ENCODE assay signal across 8 cellular contexts in the genomic region with DNA sequence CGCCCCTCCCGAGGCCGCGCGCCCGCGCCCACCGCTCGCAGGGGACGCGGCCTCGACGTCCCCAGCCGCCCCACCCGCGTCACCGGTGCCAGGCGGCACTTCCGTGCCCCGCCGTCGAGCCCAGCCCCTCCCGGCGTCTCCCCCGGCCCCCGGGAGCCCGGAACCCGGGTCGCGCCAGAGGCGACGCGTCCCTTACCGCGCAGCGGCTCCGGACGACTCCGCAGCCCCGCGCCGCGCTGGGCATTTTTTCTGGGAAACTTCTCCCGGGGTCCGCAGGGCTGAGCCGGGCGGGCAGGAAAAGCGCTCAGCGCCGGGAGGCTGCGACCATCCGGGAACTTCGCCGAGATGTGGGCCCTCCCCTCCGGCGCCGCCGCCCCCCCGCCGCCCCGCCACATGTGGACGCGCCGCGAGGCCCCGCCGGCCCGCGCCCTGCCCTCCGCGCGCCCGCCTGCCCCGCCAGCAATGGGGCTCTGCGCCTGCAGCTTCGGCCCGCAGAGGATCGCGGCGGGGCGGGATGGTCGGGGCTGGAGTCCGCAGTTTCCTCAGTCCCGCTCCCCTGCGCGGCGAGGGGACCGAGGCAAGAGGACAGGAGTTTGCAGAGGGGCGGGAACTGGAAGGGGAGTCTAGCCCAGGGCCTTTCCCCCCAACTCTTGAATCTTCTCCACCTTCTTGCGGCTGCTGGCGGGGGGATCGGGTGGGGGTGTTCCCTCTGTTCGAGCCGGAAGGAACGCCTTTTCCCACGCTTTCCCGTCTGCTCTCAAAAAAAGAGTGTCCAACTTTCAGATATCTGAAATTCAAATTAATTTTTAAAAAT.
DNase-seq lines count a peak whose midpoint lies in the region; ATAC-seq, FAIRE-seq and TF ChIP-seq lines count a peak whose summit lies in the region.

No MANE protein-coding gene starts in this region.

- H3K36me3 ChIP-seq in left ventricle myocardium inferior = no peaks in the 10 kb centered on the region

- intact Hi-C loops in left ventricle myocardium inferior (cut with micrococcal nuclease) (loop anchor here (10.0 kb wide), 1 partner anchor 218 kb away; no protein-coding TSS in a partner anchor), posterior cingulate gyrus (cut with DNase I) (loop anchor here (5.0 kb wide), 1 partner anchor 75 kb away; no protein-coding TSS in a partner anchor)

- peak overlapping the region; percentile 90 for H3K4me3 ChIP-seq in AG09309 (ENCODE audit: control insufficient read depth, low read depth, low read length)
- peak overlapping the region; percentile 86 for H3K4me3 ChIP-seq in left ventricle myocardium inferior

- WGBS in adipose tissue, 3 donors = 0 to 1% (median 0%) methylated on average over 62 to 96 of the region's 97 CpGs

- H3K27ac ChIP-seq in adipose tissue (ENCODE audit: low read depth, low read length) (peak overlapping the region; percentile 20), left ventricle myocardium inferior (replicated peaks) (peak overlapping the region; percentile 90)

- DNase-seq in AG09309 (ENCODE audit: low read depth) (no peak), left ventricle myocardium inferior (peak; percentile 79), posterior cingulate gyrus (peak; percentile 40 to 93 (median 66)), urothelium cell line (ENCODE audit: low spot score) (peak; percentile 93)

- no peak for FAIRE-seq in urothelium cell line (lab: Jason Lieb, UNC)

- H3K4me1 ChIP-seq in left ventricle myocardium inferior = peaks cover 58% of the 10 kb centered on the region

- peak; percentile 60 for ATAC-seq in GM18909 (IDR thresholded peaks at IDR 0.05; ENCODE audit: poor library complexity, unreplicated experiment)
- peak; percentile 57 for ATAC-seq in HG03159 (IDR thresholded peaks at IDR 0.05; ENCODE audit: unreplicated experiment)
- peak; percentile 63 for ATAC-seq in SK-N-SH treated with all-trans-retinoic acid at 6 μM for 48 hours

- TF ChIP-seq CTCF in AG09309 (IDR thresholded peaks at IDR 0.05; ENCODE audit: control insufficient read depth, insufficient read depth, low read depth, low read length, missing control alignments) (no peak), left ventricle myocardium inferior (IDR thresholded peaks at IDR 0.05; ENCODE audit: borderline replicate concordance) (no peak)

- H3K27me3 ChIP-seq in left ventricle myocardium inferior (ENCODE audit: low read depth) = no peaks in the 10 kb centered on the region

- H3K9me3 ChIP-seq in left ventricle myocardium inferior (replicated peaks) = no peaks in the 10 kb centered on the region

TF ChIP-seq in SK-N-SH treated with all-trans-retinoic acid at 6 μM for 48 hours, 23 proteins besides CTCF, POLR2A, EP300 and RAD21:
- TF ChIP-seq, protein P1, sequence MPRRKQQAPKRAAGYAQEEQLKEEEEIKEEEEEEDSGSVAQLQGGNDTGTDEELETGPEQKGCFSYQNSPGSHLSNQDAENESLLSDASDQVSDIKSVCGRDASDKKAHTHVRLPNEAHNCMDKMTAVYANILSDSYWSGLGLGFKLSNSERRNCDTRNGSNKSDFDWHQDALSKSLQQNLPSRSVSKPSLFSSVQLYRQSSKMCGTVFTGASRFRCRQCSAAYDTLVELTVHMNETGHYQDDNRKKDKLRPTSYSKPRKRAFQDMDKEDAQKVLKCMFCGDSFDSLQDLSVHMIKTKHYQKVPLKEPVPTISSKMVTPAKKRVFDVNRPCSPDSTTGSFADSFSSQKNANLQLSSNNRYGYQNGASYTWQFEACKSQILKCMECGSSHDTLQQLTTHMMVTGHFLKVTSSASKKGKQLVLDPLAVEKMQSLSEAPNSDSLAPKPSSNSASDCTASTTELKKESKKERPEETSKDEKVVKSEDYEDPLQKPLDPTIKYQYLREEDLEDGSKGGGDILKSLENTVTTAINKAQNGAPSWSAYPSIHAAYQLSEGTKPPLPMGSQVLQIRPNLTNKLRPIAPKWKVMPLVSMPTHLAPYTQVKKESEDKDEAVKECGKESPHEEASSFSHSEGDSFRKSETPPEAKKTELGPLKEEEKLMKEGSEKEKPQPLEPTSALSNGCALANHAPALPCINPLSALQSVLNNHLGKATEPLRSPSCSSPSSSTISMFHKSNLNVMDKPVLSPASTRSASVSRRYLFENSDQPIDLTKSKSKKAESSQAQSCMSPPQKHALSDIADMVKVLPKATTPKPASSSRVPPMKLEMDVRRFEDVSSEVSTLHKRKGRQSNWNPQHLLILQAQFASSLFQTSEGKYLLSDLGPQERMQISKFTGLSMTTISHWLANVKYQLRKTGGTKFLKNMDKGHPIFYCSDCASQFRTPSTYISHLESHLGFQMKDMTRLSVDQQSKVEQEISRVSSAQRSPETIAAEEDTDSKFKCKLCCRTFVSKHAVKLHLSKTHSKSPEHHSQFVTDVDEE (CRISPR knock-in tag; IDR thresholded peaks at IDR 0.05) = no peak
- no peak for TF ChIP-seq TCF4 (CRISPR knock-in tag; IDR thresholded peaks at IDR 0.05; ENCODE audit: borderline replicate concordance)
- TF ChIP-seq, protein P2, sequence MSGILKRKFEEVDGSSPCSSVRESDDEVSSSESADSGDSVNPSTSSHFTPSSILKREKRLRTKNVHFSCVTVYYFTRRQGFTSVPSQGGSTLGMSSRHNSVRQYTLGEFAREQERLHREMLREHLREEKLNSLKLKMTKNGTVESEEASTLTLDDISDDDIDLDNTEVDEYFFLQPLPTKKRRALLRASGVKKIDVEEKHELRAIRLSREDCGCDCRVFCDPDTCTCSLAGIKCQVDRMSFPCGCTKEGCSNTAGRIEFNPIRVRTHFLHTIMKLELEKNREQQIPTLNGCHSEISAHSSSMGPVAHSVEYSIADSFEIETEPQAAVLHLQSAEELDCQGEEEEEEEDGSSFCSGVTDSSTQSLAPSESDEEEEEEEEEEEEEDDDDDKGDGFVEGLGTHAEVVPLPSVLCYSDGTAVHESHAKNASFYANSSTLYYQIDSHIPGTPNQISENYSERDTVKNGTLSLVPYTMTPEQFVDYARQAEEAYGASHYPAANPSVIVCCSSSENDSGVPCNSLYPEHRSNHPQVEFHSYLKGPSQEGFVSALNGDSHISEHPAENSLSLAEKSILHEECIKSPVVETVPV (CRISPR knock-in tag; IDR thresholded peaks at IDR 0.05) = no peak
- no peak for TF ChIP-seq BACH2 (CRISPR knock-in tag; IDR thresholded peaks at IDR 0.05; ENCODE audit: borderline replicate concordance)
- TF ChIP-seq ZC3H10 (CRISPR knock-in tag; IDR thresholded peaks at IDR 0.05) = no peak
- no peak for TF ChIP-seq PPARA (CRISPR knock-in tag; IDR thresholded peaks at IDR 0.05; ENCODE audit: borderline replicate concordance)
- no peak for TF ChIP-seq ZFP30 (CRISPR knock-in tag; IDR thresholded peaks at IDR 0.05)
- TF ChIP-seq ZNF8 (CRISPR knock-in tag; IDR thresholded peaks at IDR 0.05) = no peak
- TF ChIP-seq ZNF70 (CRISPR knock-in tag; IDR thresholded peaks at IDR 0.05) = no peak
TF ChIP-seq in SK-N-SH treated with all-trans-retinoic acid at 6 μM for 48 hours: peak in this region for 0.
